12 cellular contexts compared by ENCODE assay signal in genomic region chr4:128853741-128854140, GRCh38. TPM values are rescaled to one million over a fixed set of nuclear protein-coding genes. Genes with fewer than 3 reads are reported as not detected.
DNase-seq lines count a peak whose midpoint lies in the region; ATAC-seq lines count a peak whose summit lies in the region.
"Had no signal": no experiment of that assay in that cellular context is flagged by ENCODE, and none has a peak within 500 bp of the region (broad histone marks: within the 10 kb centered on the region; RNA-seq: fewer than 3 reads in every experiment).

No MANE protein-coding gene starts in this region.

- peaks cover 97% of the 10 kb centered on the region for H3K36me3 ChIP-seq in iPS-18a (ENCODE audit: control insufficient read depth, low read depth, low read length)

- CTCF ChIA-PET in activated CD4-positive, alpha-beta memory T cell treated with anti-CD3 and anti-CD28 coated beads for 36 hours (lab: Charles Lee) = interaction anchor here (0.7 to 1.5 kb wide), 2 partner anchors 10 to 280 kb away, joined by 3 to 11 read pairs; no protein-coding TSS in a partner anchor

- H3K9me3 ChIP-seq in iPS-18a (ENCODE audit: control insufficient read depth, low read depth, low read length) = no peaks in the 10 kb centered on the region

- H3K9me3 Mint-ChIP-seq in activated T-cell treated with anti-CD3 and anti-CD28 coated beads, Interleukin-2, amount 50 U/mL, for 72 hours = no peaks in the 10 kb centered on the region
- H3K9me3 Mint-ChIP-seq in activated T-cell treated with anti-CD3 and anti-CD28 coated beads, Interleukin-2, amount 50 U/mL, for 4 hours = no peaks in the 10 kb centered on the region
- no peaks in the 10 kb centered on the region for H3K9me3 Mint-ChIP-seq in activated CD4-positive, alpha-beta memory T cell treated with anti-CD3 and anti-CD28 coated beads for 36 hours
- no peaks in the 10 kb centered on the region for H3K9me3 Mint-ChIP-seq in stimulated activated effector memory CD8-positive, alpha-beta T cell treated with anti-CD3 and anti-CD28 coated beads, Interleukin-12 subunit alpha, Interleukin-12 subunit beta, amount 100 ng/mL, for 72 hours
- H3K9me3 Mint-ChIP-seq: brain had no signal

- H3K27me3 Mint-ChIP-seq in activated T-cell treated with anti-CD3 and anti-CD28 coated beads, Interleukin-2, amount 50 U/mL, for 72 hours (ENCODE audit: low read depth) = no peaks in the 10 kb centered on the region
- H3K27me3 Mint-ChIP-seq in activated T-cell treated with anti-CD3 and anti-CD28 coated beads, Interleukin-2, amount 50 U/mL, for 4 hours (ENCODE audit: low read depth) = no peaks in the 10 kb centered on the region
- no peaks in the 10 kb centered on the region for H3K27me3 Mint-ChIP-seq in activated CD4-positive, alpha-beta memory T cell treated with anti-CD3 and anti-CD28 coated beads for 36 hours
- H3K27me3 Mint-ChIP-seq: brain had no signal

- no peak overlapping the region for H3K27ac ChIP-seq in iPS-18a (ENCODE audit: low read length)

- H3K4me3 Mint-ChIP-seq in activated T-cell treated with anti-CD3 and anti-CD28 coated beads, Interleukin-2, amount 50 U/mL, for 72 hours = peak overlapping the region in 1 of 2 donors; percentile 85
- no peak overlapping the region for H3K4me3 Mint-ChIP-seq in activated T-cell treated with anti-CD3 and anti-CD28 coated beads, Interleukin-2, amount 50 U/mL, for 4 hours
- no peak overlapping the region for H3K4me3 Mint-ChIP-seq in activated CD4-positive, alpha-beta memory T cell treated with anti-CD3 and anti-CD28 coated beads for 36 hours
- no peak overlapping the region for H3K4me3 Mint-ChIP-seq in stimulated activated effector memory CD8-positive, alpha-beta T cell treated with anti-CD3 and anti-CD28 coated beads, Interleukin-12 subunit alpha, Interleukin-12 subunit beta, amount 100 ng/mL, for 72 hours
- H3K4me3 Mint-ChIP-seq: brain had no signal

- no peaks in the 10 kb centered on the region for H3K27me3 ChIP-seq in iPS-18a (ENCODE audit: control insufficient read depth, insufficient read depth, low read length)

- POLR2A ChIA-PET in activated CD4-positive, alpha-beta memory T cell treated with anti-CD3 and anti-CD28 coated beads for 36 hours (lab: Charles Lee) = interaction anchor here (1.3 kb wide), 1 partner anchor 42 kb away, joined by 8 read pairs; no protein-coding TSS in a partner anchor

- H3K4me1 Mint-ChIP-seq in activated T-cell treated with anti-CD3 and anti-CD28 coated beads, Interleukin-2, amount 50 U/mL, for 72 hours (ENCODE audit: low read depth) = peaks cover 21% of the 10 kb centered on the region
- H3K4me1 Mint-ChIP-seq in activated T-cell treated with anti-CD3 and anti-CD28 coated beads, Interleukin-2, amount 50 U/mL, for 4 hours (ENCODE audit: low read depth) = peaks cover 15% of the 10 kb centered on the region
- peaks cover 26% of the 10 kb centered on the region for H3K4me1 Mint-ChIP-seq in activated CD4-positive, alpha-beta memory T cell treated with anti-CD3 and anti-CD28 coated beads for 36 hours (ENCODE audit: low read depth)
- H3K4me1 Mint-ChIP-seq in stimulated activated effector memory CD8-positive, alpha-beta T cell treated with anti-CD3 and anti-CD28 coated beads, Interleukin-12 subunit alpha, Interleukin-12 subunit beta, amount 100 ng/mL, for 72 hours = peaks cover 37% of the 10 kb centered on the region

- intact Hi-C loops in activated CD4-positive, alpha-beta memory T cell treated with anti-CD3 and anti-CD28 coated beads for 36 hours (cut with micrococcal nuclease) = loop anchor here (1.0 kb wide), 2 partner anchors 9 to 42 kb away; no protein-coding TSS in a partner anchor

- H3K27ac Mint-ChIP-seq in activated T-cell treated with anti-CD3 and anti-CD28 coated beads, Interleukin-2, amount 50 U/mL, for 72 hours = peak overlapping the region; percentile 97
- peak overlapping the region; percentile 83 for H3K27ac Mint-ChIP-seq in activated CD4-positive, alpha-beta memory T cell treated with anti-CD3 and anti-CD28 coated beads for 36 hours
- peak overlapping the region; percentile 80 for H3K27ac Mint-ChIP-seq in stimulated activated effector memory CD8-positive, alpha-beta T cell treated with anti-CD3 and anti-CD28 coated beads, Interleukin-12 subunit alpha, Interleukin-12 subunit beta, amount 100 ng/mL, for 72 hours

- peaks cover 7 to 47% of the 10 kb centered on the region in 2 donors for H3K36me3 Mint-ChIP-seq in activated T-cell treated with anti-CD3 and anti-CD28 coated beads, Interleukin-2, amount 50 U/mL, for 72 hours (ENCODE audit: insufficient read depth in 2 of 2)
- H3K36me3 Mint-ChIP-seq in activated T-cell treated with anti-CD3 and anti-CD28 coated beads, Interleukin-2, amount 50 U/mL, for 4 hours (ENCODE audit: insufficient read depth) = peaks cover 49% of the 10 kb centered on the region
- peaks cover 65% of the 10 kb centered on the region for H3K36me3 Mint-ChIP-seq in activated CD4-positive, alpha-beta memory T cell treated with anti-CD3 and anti-CD28 coated beads for 36 hours
- H3K36me3 Mint-ChIP-seq in stimulated activated effector memory CD8-positive, alpha-beta T cell treated with anti-CD3 and anti-CD28 coated beads, Interleukin-12 subunit alpha, Interleukin-12 subunit beta, amount 100 ng/mL, for 72 hours = peaks cover 100% of the 10 kb centered on the region

- peak overlapping the region; percentile 24 for H3K9ac ChIP-seq in iPS-18a (ENCODE audit: low read length)

- H3K4me1 ChIP-seq in iPS-18a (ENCODE audit: control insufficient read depth, low read depth, low read length) = no peaks in the 10 kb centered on the region

- no peak for DNase-seq in activated T-cell treated with anti-CD3 and anti-CD28 coated beads, Interleukin-2, amount 50 U/mL, for 72 hours
- DNase-seq in activated T-cell treated with anti-CD3 and anti-CD28 coated beads, Interleukin-2, amount 50 U/mL, for 4 hours = no peak
- DNase-seq in activated CD4-positive, alpha-beta memory T cell treated with anti-CD3 and anti-CD28 coated beads for 36 hours = no peak
- no peak for DNase-seq in stimulated activated effector memory CD8-positive, alpha-beta T cell treated with anti-CD3 and anti-CD28 coated beads, Interleukin-12 subunit alpha, Interleukin-12 subunit beta, amount 100 ng/mL, for 72 hours (ENCODE audit: low spot score in 2 of 2)
- DNase-seq in DMS53 (lab: John Stamatoyannopoulos, UW) = no peak
- no peak for DNase-seq in NCI-H446 (lab: John Stamatoyannopoulos, UW)
- DNase-seq: DMS 273 treated with DMSO at 0.1 percent for 48 hours; effector memory CD4-positive, alpha-beta T cell; NCI-H2171 treated with DMSO at 0.1 percent for 48 hours had no signal

- ATAC-seq in activated T-cell treated with anti-CD3 and anti-CD28 coated beads, Interleukin-2, amount 50 U/mL, for 72 hours (replicated peaks in 1 of 2) = no peak
- ATAC-seq in activated T-cell treated with anti-CD3 and anti-CD28 coated beads, Interleukin-2, amount 50 U/mL, for 4 hours = no peak
- no peak for ATAC-seq in stimulated activated effector memory CD8-positive, alpha-beta T cell treated with anti-CD3 and anti-CD28 coated beads, Interleukin-12 subunit alpha, Interleukin-12 subunit beta, amount 100 ng/mL, for 72 hours
- ATAC-seq in GM19035 (IDR thresholded peaks at IDR 0.05; ENCODE audit: unreplicated experiment) = no peak

- no peak overlapping the region for H3K4me3 ChIP-seq in iPS-18a (ENCODE audit: low read length)

RNA-seq across cellular contexts. Expression of gene JADE1, which starts 44.2 kb away (rescaled TPM):
- total RNA-seq in activated T-cell treated with anti-CD3 and anti-CD28 coated beads, Interleukin-2, amount 50 U/mL, for 72 hours = 10 to 100 TPM; 30.0 to 34.9 TPM
- 10 to 100 TPM; 30.0 to 40.5 (median 39.1) TPM for total RNA-seq in activated T-cell treated with anti-CD3 and anti-CD28 coated beads, Interleukin-2, amount 50 U/mL, for 4 hours
- total RNA-seq in activated CD4-positive, alpha-beta memory T cell treated with anti-CD3 and anti-CD28 coated beads for 36 hours = 10 to 100 TPM; 25.4 to 28.3 TPM
